In genomic region chr14:34129927-34130552, GRCh38 we compare ENCODE assay signal across 1 cellular context.
TF ChIP-seq lines count a peak whose summit lies in the region.

No MANE protein-coding gene starts in this region.

TF ChIP-seq in HepG2, 621 proteins besides CTCF, POLR2A, EP300 and RAD21 (continued from another document):
- TF ChIP-seq ZBTB40 (IDR thresholded peaks at IDR 0.05) (no peak), ZBTB40 (CRISPR knock-in tag; IDR thresholded peaks at IDR 0.05) (no peak), ZNF580 (CRISPR knock-in tag; IDR thresholded peaks at IDR 0.05; ENCODE audit: borderline replicate concordance, low read depth) (no peak), RAD51 (IDR thresholded peaks at IDR 0.05; ENCODE audit: borderline replicate concordance) (peak; percentile 39; the same call in 1 of the 2 replicates), GMEB1 (CRISPR knock-in tag; IDR thresholded peaks at IDR 0.05; ENCODE audit: borderline replicate concordance) (no peak), SMARCE1 (IDR thresholded peaks at IDR 0.05; ENCODE audit: borderline replicate concordance) (no peak), ZNF3 (CRISPR knock-in tag; IDR thresholded peaks at IDR 0.05) (no peak), GATAD2A (CRISPR knock-in tag; IDR thresholded peaks at IDR 0.05) (no peak), PAWR (CRISPR knock-in tag; IDR thresholded peaks at IDR 0.05; ENCODE audit: borderline replicate concordance) (0 out of 2 replicates have a peak, but pooled peaks have one; percentile 40), ZFP62 (CRISPR knock-in tag; IDR thresholded peaks at IDR 0.05) (no peak), ZMAT3 (CRISPR knock-in tag; conservative IDR thresholded peaks at IDR 0.05) (no peak), ZNF234 (CRISPR knock-in tag; conservative IDR thresholded peaks at IDR 0.05) (no peak), YEATS2 (CRISPR knock-in tag; IDR thresholded peaks at IDR 0.05; ENCODE audit: borderline replicate concordance) (no peak), ZNF646 (CRISPR knock-in tag; IDR thresholded peaks at IDR 0.05) (no peak), ATF6 (CRISPR knock-in tag; conservative IDR thresholded peaks at IDR 0.05) (no peak), NFKBIZ (CRISPR knock-in tag; IDR thresholded peaks at IDR 0.05) (no peak), SIN3A (IDR thresholded peaks at IDR 0.05; ENCODE audit: borderline replicate concordance, low read depth, low read length) (no peak), ZNF484 (CRISPR knock-in tag; IDR thresholded peaks at IDR 0.05; ENCODE audit: borderline replicate concordance, low read depth) (no peak), ZNF660 (CRISPR knock-in tag; IDR thresholded peaks at IDR 0.05; ENCODE audit: borderline replicate concordance, low read depth) (no peak), ZKSCAN1 (IDR thresholded peaks at IDR 0.05; ENCODE audit: low read length) (no peak), TOPORS (CRISPR knock-in tag; IDR thresholded peaks at IDR 0.05) (no peak), BCL3 (CRISPR knock-in tag; IDR thresholded peaks at IDR 0.05) (0 out of 2 replicates have a peak, but pooled peaks have one; percentile 3), SETDB1 (CRISPR knock-in tag; IDR thresholded peaks at IDR 0.05; ENCODE audit: borderline replicate concordance) (no peak), HNF1A (IDR thresholded peaks at IDR 0.05; ENCODE audit: low read depth) (no peak), HNF1A (CRISPR knock-in tag; IDR thresholded peaks at IDR 0.05; ENCODE audit: borderline replicate concordance) (no peak), GTF3A (CRISPR knock-in tag; conservative IDR thresholded peaks at IDR 0.05) (no peak)
TF ChIP-seq in HepG2: peak in this region for 12.
